In the genomic region with DNA sequence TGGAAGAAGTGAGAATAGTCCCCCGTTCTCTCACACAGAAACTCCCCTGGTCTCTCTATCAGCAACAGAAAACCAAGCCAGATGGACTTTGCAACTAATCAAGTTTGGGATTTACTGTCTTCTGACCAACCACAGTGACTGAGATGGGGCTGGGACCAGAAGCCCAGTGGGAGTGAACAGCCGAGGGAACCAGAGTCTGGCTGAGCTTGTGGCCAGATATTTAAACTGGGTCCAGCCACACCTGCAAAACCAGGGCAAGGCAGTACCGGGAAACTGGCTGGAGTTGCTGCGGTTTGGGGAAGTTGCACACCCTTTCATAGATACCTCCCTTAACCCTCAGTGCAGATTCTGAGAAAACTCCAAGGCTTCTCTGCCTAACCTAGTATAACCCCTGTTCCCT, we compare ENCODE assay signal across 29 cellular contexts. TPM values are rescaled to one million over a fixed set of nuclear protein-coding genes. Genes with fewer than 3 reads are reported as not detected.
A peak's percentile ranks its signal among the peaks of the same experiment; 100 is the strongest.
DNase-seq lines count a peak whose midpoint lies in the region; ATAC-seq and TF ChIP-seq lines count a peak whose summit lies in the region.
"Had no signal": no experiment of that assay in that cellular context is flagged by ENCODE, and none has a peak within 500 bp of the region (broad histone marks: within the 10 kb centered on the region; RNA-seq: fewer than 3 reads in every experiment).

No MANE protein-coding gene starts in this region.

- TF ChIP-seq POLR2A in transverse colon (IDR thresholded peaks at IDR 0.05): no peak

- no peak overlapping the region for H3K4me3 Mint-ChIP-seq in activated naive CD8-positive, alpha-beta T cell
- H3K4me3 Mint-ChIP-seq in activated naive CD8-positive, alpha-beta T cell treated with anti-CD3 and anti-CD28 coated beads, Interleukin-2, amount 50 U/mL, for 24 hours: no peak overlapping the region
- H3K4me3 Mint-ChIP-seq in T-cell: no peak overlapping the region
- H3K4me3 Mint-ChIP-seq: mesothelial cell of epicardium had no signal

- no peaks in the 10 kb centered on the region for H3K27me3 ChIP-seq in transverse colon
- H3K27me3 ChIP-seq in brain microvascular endothelial cell (replicated peaks): no peaks in the 10 kb centered on the region
- H3K27me3 ChIP-seq: heart left ventricle, neutrophil, testis had no signal

- H3K36me3 ChIP-seq in transverse colon: peaks cover 0 to 17% (median 7%) of the 10 kb centered on the region in 4 donors
- peaks cover 20% of the 10 kb centered on the region for H3K36me3 ChIP-seq in brain microvascular endothelial cell (replicated peaks)

- no peaks in the 10 kb centered on the region for H3K9me3 Mint-ChIP-seq in activated naive CD8-positive, alpha-beta T cell (ENCODE audit: low read depth)
- H3K9me3 Mint-ChIP-seq in activated naive CD8-positive, alpha-beta T cell treated with anti-CD3 and anti-CD28 coated beads, Interleukin-2, amount 50 U/mL, for 24 hours: no peaks in the 10 kb centered on the region
- H3K9me3 Mint-ChIP-seq in T-cell: no peaks in the 10 kb centered on the region
- H3K9me3 Mint-ChIP-seq: mesothelial cell of epicardium had no signal

- H3K4me3 ChIP-seq in transverse colon: no peak overlapping the region
- no peak overlapping the region for H3K4me3 ChIP-seq in brain microvascular endothelial cell (ENCODE audit: low read depth, low read length)
- H3K4me3 ChIP-seq: GM12878, heart left ventricle, testis had no signal

- CTCF ChIA-PET in T-cell (lab: Charles Lee): interaction anchor here in 1 of 2 donors (0.6 kb wide), 1 partner anchor 858 kb away, joined by 3 read pairs; no protein-coding TSS in a partner anchor

- peaks cover 29% of the 10 kb centered on the region for H3K4me1 Mint-ChIP-seq in activated naive CD8-positive, alpha-beta T cell (ENCODE audit: low read depth)
- peaks cover 34% of the 10 kb centered on the region for H3K4me1 Mint-ChIP-seq in activated naive CD8-positive, alpha-beta T cell treated with anti-CD3 and anti-CD28 coated beads, Interleukin-2, amount 50 U/mL, for 24 hours
- peaks cover 33 to 52% (median 37%) of the 10 kb centered on the region in 3 donors for H3K4me1 Mint-ChIP-seq in T-cell

- no peak for TF ChIP-seq EP300 in transverse colon (IDR thresholded peaks at IDR 0.05; ENCODE audit: low read depth)

- ATAC-seq in activated naive CD8-positive, alpha-beta T cell treated with anti-CD3 and anti-CD28 coated beads, Interleukin-2, amount 50 U/mL, for 24 hours: no peak
- ATAC-seq in T-cell (replicated peaks in 1 of 4): no peak
- ATAC-seq in left colon: peak; percentile 91
- ATAC-seq: GM12878, HCT116, heart left ventricle, Right ventricle myocardium inferior had no signal

- WGBS in transverse colon (ENCODE audit: low coverage in 1 of 2), 2 donors: 49% methylated on average over 4 of the region's 4 CpGs; no CpG with 5 or more reads in 1 of the 2 donors

- peaks cover 8 to 39% (median 28%) of the 10 kb centered on the region in 4 donors for H3K4me1 ChIP-seq in transverse colon

- peak overlapping the region; percentile 58 for H3K27ac Mint-ChIP-seq in activated naive CD8-positive, alpha-beta T cell
- no peak overlapping the region for H3K27ac Mint-ChIP-seq in activated naive CD8-positive, alpha-beta T cell treated with anti-CD3 and anti-CD28 coated beads, Interleukin-2, amount 50 U/mL, for 24 hours
- peak overlapping the region; percentile 40 to 65 for H3K27ac Mint-ChIP-seq in T-cell
- H3K27ac Mint-ChIP-seq: mesothelial cell of epicardium had no signal

- no peaks in the 10 kb centered on the region for H3K9me3 ChIP-seq in transverse colon
- H3K9me3 ChIP-seq: heart left ventricle, neutrophil, testis had no signal

- TF ChIP-seq CTCF in transverse colon (IDR thresholded peaks at IDR 0.05): no peak
- TF ChIP-seq CTCF in brain microvascular endothelial cell (IDR thresholded peaks at IDR 0.05; ENCODE audit: low read depth, low read length, missing control alignments): no peak

- in situ Hi-C loops in transverse colon (cut with MboI; ENCODE audit: low pct_ligation_motif_present in 1 of 4, low pct_unique_long_range_greater_than_20kb in 1 of 4, low sequenced_read_pairs in 3 of 4): no loop called here
- in situ Hi-C loops in brain microvascular endothelial cell (cut with HindIII; ENCODE audit: low pct_ligation_motif_present, low sequenced_read_pairs): no loop called here

- no peak for DNase-seq in activated naive CD8-positive, alpha-beta T cell treated with anti-CD3 and anti-CD28 coated beads, Interleukin-2, amount 50 U/mL, for 24 hours
- DNase-seq in T-cell (no peak), left colon (peak; percentile 61 to 84), transverse colon (peak; percentile 72), HK-2 (ENCODE audit: unreplicated experiment) (no peak), brain microvascular endothelial cell (no peak)
- DNase-seq: activated CD4-positive, alpha-beta T cell treated with anti-CD3 and anti-CD28 coated beads, Interleukin-2, amount 50 U/mL, for 1 hour; aorta; caudate nucleus; COR-L47; DMS79; heart left ventricle; NCI-H187 treated with DMSO at 0.1 percent for 48 hours; NCI-H2227 treated with DMSO at 0.1 percent for 48 hours; NCI-H748 treated with DMSO at 0.1 percent for 48 hours; stimulated activated naive CD4-positive, alpha-beta T cell; testis had no signal

- H3K27me3 Mint-ChIP-seq in activated naive CD8-positive, alpha-beta T cell: no peaks in the 10 kb centered on the region
- no peaks in the 10 kb centered on the region for H3K27me3 Mint-ChIP-seq in activated naive CD8-positive, alpha-beta T cell treated with anti-CD3 and anti-CD28 coated beads, Interleukin-2, amount 50 U/mL, for 24 hours
- no peaks in the 10 kb centered on the region for H3K27me3 Mint-ChIP-seq in T-cell

- peaks cover 7% of the 10 kb centered on the region for H3K36me3 Mint-ChIP-seq in activated naive CD8-positive, alpha-beta T cell
- H3K36me3 Mint-ChIP-seq in activated naive CD8-positive, alpha-beta T cell treated with anti-CD3 and anti-CD28 coated beads, Interleukin-2, amount 50 U/mL, for 24 hours (ENCODE audit: low read depth): peaks cover 38% of the 10 kb centered on the region
- peaks cover 46% of the 10 kb centered on the region for H3K36me3 Mint-ChIP-seq in T-cell

- intact Hi-C loops in left colon (cut with DNase I, micrococcal nuclease) (no loop called here), transverse colon (cut with DNase I; ENCODE audit: low total_unique reads) (no loop called here)

- POLR2A ChIA-PET in T-cell (lab: Charles Lee): interaction anchor here in 1 of 2 donors (1.4 kb wide), 1 partner anchor 30 kb away, joined by 3 read pairs; no protein-coding TSS in a partner anchor

- H3K27ac ChIP-seq in transverse colon (peak overlapping the region; percentile 68 to 80 (median 70)), brain microvascular endothelial cell (no peak overlapping the region)
- H3K27ac ChIP-seq: heart left ventricle, KMS-11, neutrophil, testis had no signal

RNA-seq across cellular contexts. Expression of gene GSTK1, which starts 6.0 kb away (rescaled TPM):
- total RNA-seq in T-cell: 100 to 1,000 TPM; 347 to 524 (median 406) TPM
- 100 to 1,000 TPM; 290 to 349 TPM for total RNA-seq in left colon
- total RNA-seq in transverse colon: 100 to 1,000 TPM; 333 to 472 (median 376) TPM

RNA-seq across cellular contexts. Expression of gene TMEM139, which starts 15.5 kb away (rescaled TPM):
- total RNA-seq in T-cell: 1 to 10 TPM in 3 of 5 donors, under 1 TPM in 1, not detected in 1; 0.66 to 1.6 (median 1.2) TPM
- 10 to 100 TPM; 21.8 to 54.1 TPM for total RNA-seq in left colon
- total RNA-seq in transverse colon: 100 to 1,000 TPM in 1 of 4 donors, 10 to 100 TPM in 3; 46.4 to 127 (median 52.2) TPM
- total RNA-seq: dermis microvascular lymphatic vessel endothelial cell, pulmonary artery endothelial cell had no signal

RNA-seq across cellular contexts. Expression of gene CASP2, which starts 18.9 kb away (rescaled TPM):
- total RNA-seq in T-cell (10 to 100 TPM; 43.4 to 83.6 (median 73.7) TPM), left colon (10 to 100 TPM; 29.9 to 39.4 TPM), transverse colon (10 to 100 TPM; 13.5 to 38.9 (median 17.6) TPM)

RNA-seq across cellular contexts. Expression of gene CLCN1, which starts 46.7 kb away (rescaled TPM):
- total RNA-seq in T-cell (not detected), left colon (not detected), transverse colon (not detected)
- total RNA-seq: aorta, dermis microvascular lymphatic vessel endothelial cell, GM12878, OCI-LY7, pulmonary artery endothelial cell, Right ventricle myocardium inferior had no signal

RNA-seq across cellular contexts. Expression of gene TAS2R40, which starts 47.4 kb away (rescaled TPM):
- total RNA-seq in T-cell: not detected
- total RNA-seq in left colon: not detected
- total RNA-seq in transverse colon: not detected
- total RNA-seq: aorta, dermis microvascular lymphatic vessel endothelial cell, GM12878, heart left ventricle, HT-29, mesothelial cell of epicardium, OCI-LY7, pulmonary artery endothelial cell, Right ventricle myocardium inferior, skeletal muscle tissue, testis had no signal

Comparison
In these comparisons a context has a peak if more than half of its experiments do, and no peak if none do; other contexts are left out.
1. DNase-seq: peak in left colon (2 of 2) and transverse colon (single experiment); none in activated naive CD8-positive, alpha-beta T cell treated with anti-CD3 and anti-CD28 coated beads, Interleukin-2, amount 50 U/mL, for 24 hours (single experiment), T-cell (0 of 34), HK-2 (single experiment) and brain microvascular endothelial cell (single experiment).
2. RNA of gene TMEM139, which starts 15.5 kb away (total RNA-seq): 46.4 to 127 TPM in transverse colon and 21.8 to 54.1 TPM in left colon; 0.66 to 1.6 TPM in T-cell; every median in the first group is over 4 times any median in the second.